In the genomic region with DNA sequence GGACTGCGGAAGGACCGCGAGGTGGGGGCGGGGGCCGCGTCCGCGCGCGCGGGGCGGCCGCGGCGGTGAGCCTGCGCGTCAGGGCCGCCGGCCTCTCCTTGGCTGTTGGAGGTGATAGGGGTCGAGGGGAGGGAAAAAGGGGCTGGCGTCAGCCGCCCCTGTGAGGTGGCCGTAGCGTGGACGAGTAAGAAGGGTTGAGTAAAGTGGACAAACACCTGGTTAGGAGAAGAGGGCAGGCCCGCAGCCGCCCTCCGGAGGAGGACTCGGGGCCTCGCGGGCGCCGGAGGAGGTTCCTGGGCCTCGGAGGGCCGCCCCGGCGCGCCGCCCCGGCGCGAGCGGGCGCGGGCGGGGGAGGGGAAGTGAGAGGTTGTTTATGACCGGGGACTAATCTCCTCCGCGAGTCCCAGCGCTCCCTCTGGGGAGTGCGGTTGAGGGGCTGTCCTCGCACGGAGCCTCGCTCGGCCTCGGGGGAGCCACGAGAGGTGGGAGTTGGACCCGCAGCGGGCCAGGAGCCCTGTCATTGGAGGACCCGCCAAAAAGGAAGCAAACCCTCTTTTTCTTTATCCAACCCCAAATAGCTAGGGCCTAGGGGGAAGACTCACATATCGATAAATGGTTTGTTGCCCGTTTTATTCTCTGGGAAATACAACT, we compare ENCODE assay signal across 8 cellular contexts. TPM values are rescaled to one million over a fixed set of nuclear protein-coding genes. Genes with fewer than 3 reads are reported as not detected.
A peak's percentile ranks its signal among the peaks of the same experiment; 100 is the strongest.
DNase-seq lines count a peak whose midpoint lies in the region; ATAC-seq and TF ChIP-seq lines count a peak whose summit lies in the region.

No MANE protein-coding gene starts in this region.

- DNase-seq in NCI-H524 (lab: John Stamatoyannopoulos, UW) (peak; percentile 82 to 84), NCI-H524 treated with DMSO at 0.1 percent for 48 hours (lab: John Stamatoyannopoulos, UW) (no peak), NCI-H2171 (lab: John Stamatoyannopoulos, UW) (peak; percentile 82), mucosa of descending colon (peak; percentile 87 to 93 (median 92))
- DNase-seq in activated CD4-positive, alpha-beta memory T cell treated with anti-CD3 and anti-CD28 coated beads for 36 hours = peak; percentile 84
- peak; percentile 70 for DNase-seq in effector CD8-positive, alpha-beta T cell (lab: John Stamatoyannopoulos, UW)
- DNase-seq in stimulated activated CD8-positive, alpha-beta memory T cell treated with anti-CD3 and anti-CD28 coated beads, Interleukin-2, amount 100 ng/mL, for 1 hour (ENCODE audit: low read depth in 2 of 2) = peak; percentile 59 to 67

- H3K4me3 ChIP-seq in mucosa of descending colon = peak overlapping the region; percentile 36

- ATAC-seq in HG02938 (IDR thresholded peaks at IDR 0.05; ENCODE audit: unreplicated experiment) (peak; percentile 34), mucosa of descending colon (peak; percentile 72)

- intact Hi-C loops in activated CD4-positive, alpha-beta memory T cell treated with anti-CD3 and anti-CD28 coated beads for 36 hours (cut with micrococcal nuclease) = loop anchor here (1.0 to 5.0 kb wide), 17 partner anchors 49 to 1956 kb away; a partner anchor contains a TSS
- intact Hi-C loops in mucosa of descending colon (cut with DNase I, micrococcal nuclease) = loop anchor here (10.0 kb wide), 1 partner anchor 131 kb away; a partner anchor contains a TSS

- CTCF ChIA-PET in activated CD4-positive, alpha-beta memory T cell treated with anti-CD3 and anti-CD28 coated beads for 36 hours (lab: Charles Lee) = interaction anchor here (1.0 to 4.6 kb wide), 7 partner anchors 24 to 344 kb away, joined by 3 to 26 read pairs (median 4); no protein-coding TSS in a partner anchor

- peak overlapping the region; percentile 98 for H3K27ac Mint-ChIP-seq in activated CD4-positive, alpha-beta memory T cell treated with anti-CD3 and anti-CD28 coated beads for 36 hours

- peaks cover 3% of the 10 kb centered on the region for H3K9me3 Mint-ChIP-seq in activated CD4-positive, alpha-beta memory T cell treated with anti-CD3 and anti-CD28 coated beads for 36 hours

- no peak for TF ChIP-seq CTCF in mucosa of descending colon (IDR thresholded peaks at IDR 0.05)

- H3K36me3 Mint-ChIP-seq in activated CD4-positive, alpha-beta memory T cell treated with anti-CD3 and anti-CD28 coated beads for 36 hours = peaks cover 49% of the 10 kb centered on the region

- no peaks in the 10 kb centered on the region for H3K9me3 ChIP-seq in mucosa of descending colon

- peaks cover 1% of the 10 kb centered on the region for H3K27me3 Mint-ChIP-seq in activated CD4-positive, alpha-beta memory T cell treated with anti-CD3 and anti-CD28 coated beads for 36 hours

- peaks cover 35% of the 10 kb centered on the region for H3K4me1 Mint-ChIP-seq in activated CD4-positive, alpha-beta memory T cell treated with anti-CD3 and anti-CD28 coated beads for 36 hours (ENCODE audit: low read depth)

- peak overlapping the region; percentile 92 for H3K4me3 Mint-ChIP-seq in activated CD4-positive, alpha-beta memory T cell treated with anti-CD3 and anti-CD28 coated beads for 36 hours

- POLR2A ChIA-PET in activated CD4-positive, alpha-beta memory T cell treated with anti-CD3 and anti-CD28 coated beads for 36 hours (lab: Charles Lee) = interaction anchor here (0.6 to 3.0 kb wide), 37 partner anchors 12 to 741 kb away, joined by 3 to 54 read pairs (median 4); a partner anchor contains a TSS

- H3K4me1 ChIP-seq in mucosa of descending colon (ENCODE audit: low read depth) = peaks cover 13% of the 10 kb centered on the region

- H3K36me3 ChIP-seq in mucosa of descending colon (ENCODE audit: low read depth) = no peaks in the 10 kb centered on the region

RNA-seq across cellular contexts. Expression of a gene that starts 0.6 kb away (rescaled TPM):
- 10 to 100 TPM; 44.4 to 47.1 TPM for total RNA-seq in activated CD4-positive, alpha-beta memory T cell treated with anti-CD3 and anti-CD28 coated beads for 36 hours
- total RNA-seq in mucosa of descending colon = 10 to 100 TPM; 32.0 to 38.4 (median 36.3) TPM
